ENCODE assay signal across 8 cellular contexts in genomic region chr13:113951246-113951999, GRCh38. TPM values are rescaled to one million over a fixed set of nuclear protein-coding genes. Genes with fewer than 3 reads are reported as not detected.
A peak's percentile ranks its signal among the peaks of the same experiment; 100 is the strongest.
DNase-seq lines count a peak whose midpoint lies in the region; ATAC-seq, FAIRE-seq and TF ChIP-seq lines count a peak whose summit lies in the region.

No MANE protein-coding gene starts in this region.

- TF ChIP-seq POLR2A in prostate gland (IDR thresholded peaks at IDR 0.05) = no peak

- peak; percentile 39 for DNase-seq in NCI-H2196 (lab: John Stamatoyannopoulos, UW; ENCODE audit: unreplicated experiment)
- DNase-seq in NCI-H2196 treated with DMSO at 0.1 percent for 48 hours (lab: John Stamatoyannopoulos, UW; ENCODE audit: unreplicated experiment) = no peak
- peak; percentile 18 for DNase-seq in RCC 7860 (ENCODE audit: low spot score)
- peak; percentile 70 for DNase-seq in activated naive CD8-positive, alpha-beta T cell treated with anti-CD3 and anti-CD28 coated beads, Interleukin-2, amount 10 ng/mL, durations not matched to agents 7 days and 5 days
- DNase-seq in heart right ventricle = peak; percentile 83 to 89
- DNase-seq in prostate gland (ENCODE audit: low spot score) = peak; percentile 85

- no peak overlapping the region for H3K4me3 Mint-ChIP-seq in activated naive CD8-positive, alpha-beta T cell treated with anti-CD3 and anti-CD28 coated beads, Interleukin-2, amount 10 ng/mL, durations not matched to agents 7 days and 5 days

- H3K9me3 Mint-ChIP-seq in activated naive CD8-positive, alpha-beta T cell treated with anti-CD3 and anti-CD28 coated beads, Interleukin-2, amount 10 ng/mL, durations not matched to agents 7 days and 5 days = peaks cover 1% of the 10 kb centered on the region

- H3K27ac ChIP-seq in heart right ventricle (no peak overlapping the region), prostate gland (no peak overlapping the region)

- H3K4me1 Mint-ChIP-seq in activated naive CD8-positive, alpha-beta T cell treated with anti-CD3 and anti-CD28 coated beads, Interleukin-2, amount 10 ng/mL, durations not matched to agents 7 days and 5 days = no peaks in the 10 kb centered on the region

- H3K9me3 ChIP-seq in heart right ventricle (no peaks in the 10 kb centered on the region), prostate gland (no peaks in the 10 kb centered on the region)

- WGBS in heart right ventricle, 2 donors = 39 to 40% methylated on average over 37 to 42 of the region's 42 CpGs
- WGBS in prostate gland = 41% methylated on average over 41 of the region's 42 CpGs

- peak; percentile 56 for ATAC-seq in HG03097 (IDR thresholded peaks at IDR 0.05; ENCODE audit: low FRiP score, unreplicated experiment)
- peak; percentile 82 for ATAC-seq in activated naive CD8-positive, alpha-beta T cell treated with anti-CD3 and anti-CD28 coated beads, Interleukin-2, amount 10 ng/mL, durations not matched to agents 7 days and 5 days (ENCODE audit: low read depth)
- peak; percentile 92 to 96 (median 94) for ATAC-seq in heart right ventricle
- ATAC-seq in HG03045 (IDR thresholded peaks at IDR 0.05; ENCODE audit: unreplicated experiment) = no peak

- intact Hi-C loops in heart right ventricle (cut with DNase I) = loop anchor here in 9 of 10 donors (1.0 to 5.0 kb wide), 3 partner anchors 275 to 276 kb away; no protein-coding TSS in a partner anchor
- intact Hi-C loops in prostate gland (cut with DNase I) = loop anchor here (1.0 kb wide), 1 partner anchor 275 kb away; no protein-coding TSS in a partner anchor

- H3K36me3 Mint-ChIP-seq in activated naive CD8-positive, alpha-beta T cell treated with anti-CD3 and anti-CD28 coated beads, Interleukin-2, amount 10 ng/mL, durations not matched to agents 7 days and 5 days = peaks cover 8% of the 10 kb centered on the region

- H3K27me3 Mint-ChIP-seq in activated naive CD8-positive, alpha-beta T cell treated with anti-CD3 and anti-CD28 coated beads, Interleukin-2, amount 10 ng/mL, durations not matched to agents 7 days and 5 days = no peaks in the 10 kb centered on the region

- no peak overlapping the region for H3K27ac Mint-ChIP-seq in activated naive CD8-positive, alpha-beta T cell treated with anti-CD3 and anti-CD28 coated beads, Interleukin-2, amount 10 ng/mL, durations not matched to agents 7 days and 5 days

- peak overlapping the region in 5 of 10 donors; percentile 17 to 32 (median 24) for H3K4me3 ChIP-seq in heart right ventricle
- H3K4me3 ChIP-seq in prostate gland = no peak overlapping the region

- no peak for FAIRE-seq in RCC 7860 (lab: Jason Lieb, UNC)

- H3K27me3 ChIP-seq in heart right ventricle (no peaks in the 10 kb centered on the region), prostate gland (replicated peaks; ENCODE audit: insufficient read depth) (no peaks in the 10 kb centered on the region)

- POLR2A ChIA-PET in activated naive CD8-positive, alpha-beta T cell treated with anti-CD3 and anti-CD28 coated beads, Interleukin-2, amount 10 ng/mL, durations not matched to agents 7 days and 5 days (lab: Charles Lee) = no interaction called here

- peaks cover 0 to 20% (median 11%) of the 10 kb centered on the region in 9 donors for H3K4me1 ChIP-seq in heart right ventricle
- H3K4me1 ChIP-seq in prostate gland (replicated peaks) = no peaks in the 10 kb centered on the region

- peak; percentile 80 to 95 (median 88) for TF ChIP-seq CTCF in heart right ventricle (IDR thresholded peaks at IDR 0.05)
- TF ChIP-seq CTCF in prostate gland (IDR thresholded peaks at IDR 0.05) = peak; percentile 65 to 99 (median 95)

- H3K36me3 ChIP-seq in heart right ventricle = peaks cover 0 to 7% (median 0%) of the 10 kb centered on the region in 9 donors
- no peaks in the 10 kb centered on the region for H3K36me3 ChIP-seq in prostate gland

RNA-seq across cellular contexts. Expression of gene C13orf46, which starts 22.5 kb away (rescaled TPM):
- total RNA-seq in activated naive CD8-positive, alpha-beta T cell treated with anti-CD3 and anti-CD28 coated beads, Interleukin-2, amount 10 ng/mL, durations not matched to agents 7 days and 5 days = 1 to 10 TPM; 4.0 to 4.9 TPM
- under 1 TPM; 0.15 to 0.80 (median 0.23) TPM for total RNA-seq in heart right ventricle
- under 1 TPM; 0.09 to 0.37 TPM for polyA plus RNA-seq in heart right ventricle
- total RNA-seq in prostate gland = 1 to 10 TPM; 8.0 to 9.9 TPM
